8 cellular contexts compared by ENCODE assay signal in genomic region chr14:54565236-54566151, GRCh38. TPM values are rescaled to one million over a fixed set of nuclear protein-coding genes. Genes with fewer than 3 reads are reported as not detected.
DNase-seq lines count a peak whose midpoint lies in the region; ATAC-seq and TF ChIP-seq lines count a peak whose summit lies in the region.

No MANE protein-coding gene starts in this region.

- under 1% methylated on average over 79 of the region's 86 CpGs for WGBS in prostate gland

- ATAC-seq in left ventricle myocardium superior: peak; percentile 79

- H3K27me3 ChIP-seq in prostate gland (replicated peaks; ENCODE audit: insufficient read depth): no peaks in the 10 kb centered on the region
- no peaks in the 10 kb centered on the region for H3K27me3 ChIP-seq in uterus

- H3K4me3 ChIP-seq in GM08714 (ENCODE audit: low read length) (peak overlapping the region; percentile 72), prostate gland (peak overlapping the region; percentile 65 to 66), uterus (peak overlapping the region; percentile 71 to 93)

- DNase-seq in H4 (ENCODE audit: low spot score) (peak; percentile 71), M059J (ENCODE audit: low read depth) (peak; percentile 84), T follicular helper cell (ENCODE audit: low read depth) (peak; percentile 74), amniotic stem cell (lab: John Stamatoyannopoulos, UW) (peak; percentile 71), left ventricle myocardium superior (peak; percentile 97), prostate gland (ENCODE audit: low spot score) (peak; percentile 91), uterus (peak; percentile 97 to 98)

- intact Hi-C loops in left ventricle myocardium superior (cut with micrococcal nuclease): loop anchor here (10.0 kb wide), 1 partner anchor 239 kb away; no protein-coding TSS in a partner anchor
- intact Hi-C loops in prostate gland (cut with DNase I): loop anchor here (1.0 to 2.0 kb wide), 3 partner anchors 111 to 239 kb away; no protein-coding TSS in a partner anchor
- intact Hi-C loops in uterus (cut with DNase I; ENCODE audit: low total_unique reads): loop anchor here (5.0 kb wide), 2 partner anchors 122 to 207 kb away; no protein-coding TSS in a partner anchor

- TF ChIP-seq CTCF in prostate gland (IDR thresholded peaks at IDR 0.05) (peak in 2 of 4 experiments; percentile 8 to 17), uterus (IDR thresholded peaks at IDR 0.05) (peak in 3 of 4 experiments; percentile 13 to 44 (median 29))

- H3K36me3 ChIP-seq in prostate gland (no peaks in the 10 kb centered on the region), uterus (no peaks in the 10 kb centered on the region)

- H3K9me3 ChIP-seq in prostate gland (no peaks in the 10 kb centered on the region), uterus (no peaks in the 10 kb centered on the region)

- H3K4me1 ChIP-seq in prostate gland (replicated peaks): no peaks in the 10 kb centered on the region
- no peaks in the 10 kb centered on the region for H3K4me1 ChIP-seq in uterus

- TF ChIP-seq POLR2A in prostate gland (IDR thresholded peaks at IDR 0.05) (peak; percentile 81), uterus (IDR thresholded peaks at IDR 0.05) (peak; percentile 85 to 96)

- H3K27ac ChIP-seq in prostate gland (peak overlapping the region; percentile 93 to 97), uterus (peak overlapping the region; percentile 100)

RNA-seq across cellular contexts. Expression of gene SAMD4A, which starts 1.4 kb away (rescaled TPM):
- total RNA-seq in H4 (2014; rRNA removed; shearing (Covaris generic)): 1.7 and 1.8 TPM in 2 replicates
- 3.8 and 7.7 TPM in 2 replicates for total RNA-seq in M059J (2014; rRNA removed; shearing (Covaris generic))
- total RNA-seq in left ventricle myocardium superior: 150 TPM
- total RNA-seq in prostate gland: 10 to 100 TPM; 18.1 to 38.5 TPM
- total RNA-seq in uterus: 10 to 100 TPM; 46.9 to 67.8 (median 55.0) TPM

RNA-seq across cellular contexts. Expression of gene CGRRF1, which starts 55.8 kb away (rescaled TPM):
- 12.4 and 17.3 TPM in 2 replicates for total RNA-seq in H4 (2014; rRNA removed; shearing (Covaris generic))
- total RNA-seq in M059J (2014; rRNA removed; shearing (Covaris generic)): 13.0 and 13.9 TPM in 2 replicates
- total RNA-seq in left ventricle myocardium superior: 20.7 TPM
- 10 to 100 TPM; 17.1 to 25.7 TPM for total RNA-seq in prostate gland
- 10 to 100 TPM; 32.1 to 50.2 (median 33.7) TPM for total RNA-seq in uterus

Comparison
In these comparisons a context has a peak if more than half of its experiments do, and no peak if none do; other contexts are left out.
1. Peak in every context shown above with its lines: DNase-seq, ATAC-seq, H3K4me3 ChIP-seq and H3K27ac ChIP-seq.